ENCODE assay signal across 8 cellular contexts in the genomic region with DNA sequence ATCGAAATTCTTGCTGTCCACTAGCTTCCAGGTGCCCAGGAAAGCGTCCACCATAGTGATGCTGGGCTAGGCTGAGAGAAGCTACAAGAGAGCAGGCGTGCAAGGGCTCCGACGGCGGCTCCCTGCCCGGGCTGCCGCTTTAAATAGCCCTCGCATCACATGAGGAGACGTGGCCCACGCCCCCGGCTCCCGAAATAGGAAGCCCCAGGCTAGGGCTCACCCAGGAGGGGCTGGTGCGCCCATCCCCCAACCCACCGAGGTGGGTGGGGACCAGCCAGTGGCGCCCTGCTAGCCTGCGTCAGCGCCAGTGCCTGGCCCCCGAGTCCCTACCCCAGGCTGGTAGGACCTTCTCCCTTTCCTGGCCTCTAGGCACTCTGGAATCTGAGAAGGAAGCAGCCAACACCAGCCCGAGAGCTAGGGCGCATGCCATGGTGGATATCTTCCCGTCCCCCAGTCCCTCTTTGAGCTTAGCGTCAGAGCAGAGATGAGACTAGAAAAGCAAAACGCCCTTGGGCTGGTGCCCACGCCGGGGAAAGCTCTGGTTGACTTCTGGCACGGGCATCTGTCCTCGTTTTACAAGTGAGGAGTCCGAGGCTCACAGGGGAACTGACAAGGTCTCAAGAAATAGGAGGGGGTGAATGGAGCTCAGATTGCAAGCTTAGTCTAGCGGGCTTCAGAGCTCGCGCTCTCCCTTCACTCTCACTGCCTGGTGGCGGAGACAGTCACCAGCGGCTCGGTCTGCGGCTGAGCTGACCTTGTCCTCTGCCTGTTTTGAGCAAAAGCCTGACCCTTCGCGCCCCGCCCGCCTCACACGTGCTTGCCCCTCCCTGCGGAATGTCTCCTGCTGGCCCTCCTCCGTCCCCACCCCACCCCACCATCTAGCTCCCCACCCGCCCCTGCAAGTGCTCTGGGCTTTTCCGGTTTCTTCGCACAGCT. TPM values are rescaled to one million over a fixed set of nuclear protein-coding genes. Genes with fewer than 3 reads are reported as not detected.
DNase-seq lines count a peak whose midpoint lies in the region; ATAC-seq and TF ChIP-seq lines count a peak whose summit lies in the region.

FABP3 (minus strand) TSS at position 116 of the 936 bp plus-strand sequence; CDS start at position 54, 62 bp downstream.

- TF ChIP-seq CTCF in OCI-LY3 (IDR thresholded peaks at IDR 0.05; ENCODE audit: low read depth, low read length) (no peak), brain microvascular endothelial cell (IDR thresholded peaks at IDR 0.05; ENCODE audit: low read depth, low read length, missing control alignments) (peak; percentile 7), psoas muscle (IDR thresholded peaks at IDR 0.05) (peak; percentile 4)

- H3K4me3 Mint-ChIP-seq in activated naive CD4-positive, alpha-beta T cell treated with anti-CD3 and anti-CD28 coated beads for 36 hours, result peak within 1 kb of the TSS; percentile 56

- peaks cover 7% of the 10 kb centered on the region for H3K4me1 Mint-ChIP-seq in activated naive CD4-positive, alpha-beta T cell treated with anti-CD3 and anti-CD28 coated beads for 36 hours (ENCODE audit: low read depth)

- no peaks in the 10 kb centered on the region for H3K79me2 ChIP-seq in OCI-LY3 (ENCODE audit: low read length)

- H3K9me3 ChIP-seq in OCI-LY3 (ENCODE audit: insufficient read depth, low read length), result no peaks in the 10 kb centered on the region
- no peaks in the 10 kb centered on the region for H3K9me3 ChIP-seq in iPS DF 6.9 (ENCODE audit: control insufficient read depth, insufficient read depth, low read length)
- no peaks in the 10 kb centered on the region for H3K9me3 ChIP-seq in psoas muscle

- no peaks in the 10 kb centered on the region for H3K27me3 Mint-ChIP-seq in activated naive CD4-positive, alpha-beta T cell treated with anti-CD3 and anti-CD28 coated beads for 36 hours (ENCODE audit: low read depth)

- no peak within 1 kb of the TSS for H3K27ac Mint-ChIP-seq in activated naive CD4-positive, alpha-beta T cell treated with anti-CD3 and anti-CD28 coated beads for 36 hours

- H3K9ac ChIP-seq in OCI-LY3 (ENCODE audit: low read length), result peak within 1 kb of the TSS; percentile 62

- WGBS in iPS DF 6.9 (ENCODE audit: insufficient coverage, insufficient read length), result no CpG with 5 or more reads among the region's 46 CpGs
- WGBS in psoas muscle, 3 donors, result 1% methylated on average over 44 to 46 of the region's 46 CpGs

- in situ Hi-C loops in brain microvascular endothelial cell (cut with HindIII; ENCODE audit: low pct_ligation_motif_present, low sequenced_read_pairs), result no loop called here

- H3K27ac ChIP-seq in OCI-LY3 (ENCODE audit: low read length) (no peak within 1 kb of the TSS), brain microvascular endothelial cell (peak within 1 kb of the TSS; percentile 33), iPS DF 6.9 (ENCODE audit: low read length) (no peak within 1 kb of the TSS), psoas muscle (peak within 1 kb of the TSS; percentile 96)

- H3K4me1 ChIP-seq in OCI-LY3 (ENCODE audit: low read length) (no peaks in the 10 kb centered on the region), iPS DF 6.9 (ENCODE audit: control insufficient read depth, insufficient read depth, low read length) (peaks cover 14% of the 10 kb centered on the region), psoas muscle (peaks cover 43% of the 10 kb centered on the region)

- H3K4me3 ChIP-seq in OCI-LY3 (ENCODE audit: low read length), result peak within 1 kb of the TSS; percentile 84
- peak within 1 kb of the TSS; percentile 47 for H3K4me3 ChIP-seq in brain microvascular endothelial cell (ENCODE audit: low read depth, low read length)
- H3K4me3 ChIP-seq in iPS DF 6.9 (ENCODE audit: low read length), result peak within 1 kb of the TSS; percentile 32; the same call in 1 of the 2 replicates
- peak within 1 kb of the TSS; percentile 70 for H3K4me3 ChIP-seq in psoas muscle

- H2AFZ ChIP-seq in OCI-LY3 (ENCODE audit: low read depth, low read length), result peak within 1 kb of the TSS; percentile 56; the same call in 1 of the 2 replicates

- peak within 1 kb of the TSS; percentile 84 for H3K4me2 ChIP-seq in OCI-LY3 (ENCODE audit: low read length)

- peak; percentile 76 to 83 (median 76) for ATAC-seq in psoas muscle

- no peaks in the 10 kb centered on the region for H3K36me3 Mint-ChIP-seq in activated naive CD4-positive, alpha-beta T cell treated with anti-CD3 and anti-CD28 coated beads for 36 hours (ENCODE audit: low read depth)

- H3K36me3 ChIP-seq in OCI-LY3 (replicated peaks; ENCODE audit: low read depth, low read length) (no peaks in the 10 kb centered on the region), brain microvascular endothelial cell (replicated peaks) (no peaks in the 10 kb centered on the region), iPS DF 6.9 (ENCODE audit: control insufficient read depth, insufficient read depth, low read length) (no peaks in the 10 kb centered on the region), psoas muscle (ENCODE audit: insufficient read depth in 1 of 2, low read depth in 1 of 2) (peaks cover 0 to 6% of the 10 kb centered on the region in 2 donors)

- H3K27me3 ChIP-seq in OCI-LY3 (ENCODE audit: low read depth, low read length) (no peaks in the 10 kb centered on the region), brain microvascular endothelial cell (replicated peaks) (no peaks in the 10 kb centered on the region), iPS DF 6.9 (ENCODE audit: control insufficient read depth, insufficient read depth, low read length) (no peaks in the 10 kb centered on the region), psoas muscle (ENCODE audit: insufficient read depth in 3 of 3, low read length in 2 of 3) (no peaks in the 10 kb centered on the region)

- CTCF ChIA-PET in activated naive CD4-positive, alpha-beta T cell treated with anti-CD3 and anti-CD28 coated beads for 36 hours (lab: Charles Lee), result interaction anchor here (0.6 to 1.5 kb wide), 4 partner anchors 21 to 176 kb away, joined by 4 to 16 read pairs (median 4); no protein-coding TSS in a partner anchor

- DNase-seq in activated naive CD4-positive, alpha-beta T cell treated with anti-CD3 and anti-CD28 coated beads for 36 hours, result peak; percentile 27
- DNase-seq in activated naive CD4-positive, alpha-beta T cell treated with Interleukin-2 at 50 U/mL for 16 hours, result no peak
- DNase-seq in brain microvascular endothelial cell (peak; percentile 50), iPS DF 6.9 (ENCODE audit: low read depth, low spot score) (peak; percentile 79), psoas muscle (peak; percentile 90 to 94), SW 1271 (lab: John Stamatoyannopoulos, UW) (no peak), NCI-H2081 (lab: John Stamatoyannopoulos, UW) (no peak)

- intact Hi-C loops in activated naive CD4-positive, alpha-beta T cell treated with anti-CD3 and anti-CD28 coated beads for 36 hours (cut with micrococcal nuclease), result no loop called here
- intact Hi-C loops in psoas muscle (cut with DNase I), result no loop called here

- no peaks in the 10 kb centered on the region for H3K9me3 Mint-ChIP-seq in activated naive CD4-positive, alpha-beta T cell treated with anti-CD3 and anti-CD28 coated beads for 36 hours

- H4K20me1 ChIP-seq in OCI-LY3 (ENCODE audit: insufficient read depth, low read length), result no peaks in the 10 kb centered on the region

RNA-seq across cellular contexts. Expression of gene FABP3, which starts in this region (rescaled TPM):
- total RNA-seq in activated naive CD4-positive, alpha-beta T cell treated with anti-CD3 and anti-CD28 coated beads for 36 hours, result not detected
- 1,000 to 10,000 TPM in 2 of 4 donors, 100 to 1,000 TPM in 2; 467 to 4,001 (median 1,634) TPM for total RNA-seq in psoas muscle
- polyA plus RNA-seq in psoas muscle, result 1,000 to 10,000 TPM; 1,537 to 3,507 (median 3,423) TPM

Comparison
In these comparisons a context has a peak if more than half of its experiments do, and no peak if none do; other contexts are left out.
1. RNA of gene FABP3 (total RNA-seq): 467 to 4,001 TPM in psoas muscle; not detected in activated naive CD4-positive, alpha-beta T cell treated with anti-CD3 and anti-CD28 coated beads for 36 hours; every median in the first group is over 100 times any median in the second.
2. Peak in DNase-seq in activated naive CD4-positive, alpha-beta T cell treated with anti-CD3 and anti-CD28 coated beads for 36 hours; RNA of the gene not detected or under 1 TPM.
3. DNase-seq: peak in brain microvascular endothelial cell (single experiment), iPS DF 6.9 (single experiment) and psoas muscle (2 of 2); none in activated naive CD4-positive, alpha-beta T cell treated with Interleukin-2 at 50 U/mL for 16 hours (single experiment), SW 1271 (0 of 2) and NCI-H2081 (0 of 2).
4. H3K27ac ChIP-seq: peak in brain microvascular endothelial cell (single experiment) and psoas muscle (single experiment); none in OCI-LY3 (single experiment) and iPS DF 6.9 (single experiment).
5. H3K4me3 ChIP-seq: peak in every context shown above with its lines; median percentile 84 in OCI-LY3; 70 in psoas muscle; 47 in brain microvascular endothelial cell; 32 in iPS DF 6.9.